In genomic region chr3:52076900-52077299, GRCh38 we compare ENCODE assay signal across 22 cellular contexts. TPM values are rescaled to one million over a fixed set of nuclear protein-coding genes. Genes with fewer than 3 reads are reported as not detected.
DNase-seq lines count a peak whose midpoint lies in the region; ATAC-seq and TF ChIP-seq lines count a peak whose summit lies in the region.
"Had no signal": no experiment of that assay in that cellular context is flagged by ENCODE, and none has a peak within 500 bp of the region (broad histone marks: within the 10 kb centered on the region; RNA-seq: fewer than 3 reads in every experiment).

No MANE protein-coding gene starts in this region.

- H3K27me3 ChIP-seq in thoracic aorta (replicated peaks; ENCODE audit: insufficient read depth): no peaks in the 10 kb centered on the region
- H3K27me3 ChIP-seq: esophagus muscularis mucosa, foreskin keratinocyte had no signal

- H3K4me1 ChIP-seq in mesodermal cell (ENCODE audit: control insufficient read depth, insufficient read depth, low read length, poor library complexity, severe bottlenecking) (no peaks in the 10 kb centered on the region), thoracic aorta (ENCODE audit: control insufficient read depth in 1 of 2, low read depth in 2 of 2) (peaks cover 12 to 15% of the 10 kb centered on the region in 2 donors)
- H3K4me1 ChIP-seq: foreskin keratinocyte had no signal

- no peak overlapping the region for H3K4me3 ChIP-seq in mesodermal cell (ENCODE audit: extremely low read depth, insufficient read depth, low read length, poor library complexity, severe bottlenecking)
- no peak overlapping the region for H3K4me3 ChIP-seq in thoracic aorta
- H3K4me3 ChIP-seq: esophagus muscularis mucosa had no signal

- H3K9me3 ChIP-seq in mesodermal cell (ENCODE audit: control insufficient read depth, low read length) (no peaks in the 10 kb centered on the region), thoracic aorta (no peaks in the 10 kb centered on the region)
- H3K9me3 ChIP-seq: esophagus muscularis mucosa had no signal

- H3K27ac ChIP-seq in mesodermal cell (ENCODE audit: low read depth, low read length, severe bottlenecking): peak overlapping the region; percentile 90
- peak overlapping the region; percentile 72 to 73 for H3K27ac ChIP-seq in thoracic aorta
- H3K27ac ChIP-seq: foreskin keratinocyte had no signal

- no peak for ATAC-seq in thoracic aorta (ENCODE audit: insufficient number of reproducible peaks, low FRiP score, low read depth)
- ATAC-seq: foreskin keratinocyte; left lobe of liver; natural killer cell treated with Interleukin-12 subunit alpha and Interleukin-12 subunit beta and Interleukin-15 and Interleukin-18, amount 100 ng/mL, for 72 hours had no signal

- peaks cover 17% of the 10 kb centered on the region for H3K36me3 ChIP-seq in mesodermal cell (ENCODE audit: control insufficient read depth, insufficient read depth, low read length)
- H3K36me3 ChIP-seq in thoracic aorta: no peaks in the 10 kb centered on the region
- H3K36me3 ChIP-seq: esophagus muscularis mucosa had no signal

- no peak for TF ChIP-seq CTCF in thoracic aorta (IDR thresholded peaks at IDR 0.05)

- DNase-seq in MV-4-11 (lab: John Stamatoyannopoulos, UW) (peak; percentile 31), cerebellum (ENCODE audit: low spot score) (peak; percentile 75), thoracic aorta (ENCODE audit: low spot score) (no peak), T-helper 1 cell (no peak), NCI-H345 (lab: John Stamatoyannopoulos, UW) (no peak)
- DNase-seq in stimulated activated CD4-positive, alpha-beta T cell treated with anti-CD3 and anti-CD28 coated beads, Interleukin-1b, Interleukin-23, amount 100 ng/mL, for 48 hours: no peak
- DNase-seq: ACHN; activated CD4-positive, alpha-beta memory T cell treated with anti-CD3 and anti-CD28 coated beads for 36 hours; activated CD4-positive, CD25-positive, alpha-beta regulatory T cell treated with anti-CD3 and anti-CD28 coated beads, Interleukin-2, amount 50 U/mL, for 72 hours; activated CD8-positive, alpha-beta memory T cell treated with anti-CD3 and anti-CD28 coated beads, Interleukin-2, amount 50 U/mL, for 4 hours; activated naive CD4-positive, alpha-beta T cell treated with anti-CD3 and anti-CD28 coated beads, Interleukin-2, amount 50 U/mL, for 16 hours; DMS79; foreskin keratinocyte; GDM1; NCI-H1105; NCI-H187 treated with DMSO at 0.1 percent for 48 hours; NCI-H526; stimulated activated CD4-positive, alpha-beta T cell treated with anti-CD3 and anti-CD28 coated beads, Interleukin-2, amount 100 ng/mL, for 48 hours had no signal

- 98 to 100% methylated on average over 5 of the region's 5 CpGs for WGBS in mesodermal cell (ENCODE audit: insufficient coverage in 2 of 2), 2 experiments

RNA-seq across cellular contexts. Expression of gene DUSP7, which starts 20.5 kb away (rescaled TPM):
- total RNA-seq in cerebellum (6.0 TPM), thoracic aorta (10 to 100 TPM; 41.1 to 42.2 TPM)
- 23.1 TPM for polyA plus RNA-seq in mesodermal cell (2013, experiment 1 of 2)
- polyA plus RNA-seq in mesodermal cell (2013, experiment 2 of 2): 19.8 TPM

Comparison
In these comparisons a context has a peak if more than half of its experiments do, and no peak if none do; other contexts are left out.
1. DNase-seq: peak in MV-4-11 (single experiment) and cerebellum (single experiment); none in thoracic aorta (single experiment), T-helper 1 cell (0 of 5), NCI-H345 (single experiment) and stimulated activated CD4-positive, alpha-beta T cell treated with anti-CD3 and anti-CD28 coated beads, Interleukin-1b, Interleukin-23, amount 100 ng/mL, for 48 hours (single experiment).